Comparison of ENCODE assay signal across 28 cellular contexts in the genomic region with DNA sequence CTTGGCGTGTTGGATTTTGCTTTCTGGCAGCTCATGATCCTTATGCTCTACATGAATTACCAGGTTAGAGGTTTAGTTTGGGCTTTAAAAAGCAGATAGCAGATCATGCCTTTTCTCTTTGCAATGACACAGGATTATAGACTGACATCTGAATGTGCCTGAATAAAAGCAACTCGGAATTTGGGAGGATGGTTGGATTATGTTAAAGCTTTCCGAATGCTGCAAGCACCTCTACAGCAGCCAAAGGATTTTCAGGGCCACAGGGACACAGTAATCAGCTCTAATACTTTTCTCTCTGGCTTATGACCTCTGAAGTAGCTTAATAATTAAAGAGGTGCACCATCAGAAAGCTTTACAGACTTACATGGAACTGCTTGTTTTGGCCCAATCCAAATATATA.
"Had no signal": no experiment of that assay in that cellular context is flagged by ENCODE, and none has a peak within 500 bp of the region (broad histone marks: within the 10 kb centered on the region; RNA-seq: fewer than 3 reads in every experiment).

No MANE protein-coding gene starts in this region.

- FAIRE-seq: bronchial epithelial cell had no signal

- ATAC-seq: activated naive CD4-positive, alpha-beta T cell treated with anti-CD3 and anti-CD28 coated beads, Interleukin-2, amount 50 U/mL, for 72 hours; activated naive CD8-positive, alpha-beta T cell treated with anti-CD3 and anti-CD28 coated beads, Interleukin-2, amount 50 U/mL, for 24 hours; activated T-cell treated with anti-CD3 and anti-CD28 coated beads, Interleukin-2, amount 50 U/mL, for 4 hours; body of pancreas; SK-N-SH treated with all-trans-retinoic acid at 6 μM for 48 hours; WTC11 had no signal

- H3K27me3 ChIP-seq: ascending aorta, body of pancreas, Peyer's patch, SJSA1 had no signal

- H3K36me3 ChIP-seq: ascending aorta, Peyer's patch, SJSA1 had no signal

- H3K27me3 Mint-ChIP-seq: activated naive CD8-positive, alpha-beta T cell treated with anti-CD3 and anti-CD28 coated beads, Interleukin-2, amount 50 U/mL, for 24 hours had no signal

- H3K9me3 Mint-ChIP-seq: activated naive CD8-positive, alpha-beta T cell treated with anti-CD3 and anti-CD28 coated beads, Interleukin-2, amount 50 U/mL, for 24 hours; activated T-cell treated with anti-CD3 and anti-CD28 coated beads, Interleukin-2, amount 50 U/mL, for 4 hours; WTC11 had no signal

- H3K27ac Mint-ChIP-seq: activated naive CD4-positive, alpha-beta T cell treated with anti-CD3 and anti-CD28 coated beads, Interleukin-2, amount 50 U/mL, for 72 hours; activated naive CD8-positive, alpha-beta T cell treated with anti-CD3 and anti-CD28 coated beads, Interleukin-2, amount 50 U/mL, for 24 hours; WTC11 had no signal

- H3K27ac ChIP-seq: ascending aorta, body of pancreas, Peyer's patch, RWPE1, SJSA1 had no signal

- DNase-seq: activated CD4-positive, alpha-beta T cell treated with anti-CD3 and anti-CD28 coated beads for 48 hours; activated CD4-positive, alpha-beta T cell treated with anti-CD3 and anti-CD28 coated beads, Interleukin-2, amount 50 U/mL, for 4 hours; activated CD4-positive, CD25-positive, alpha-beta regulatory T cell treated with anti-CD3 and anti-CD28 coated beads, Interleukin-2, amount 50 U/mL, for 72 hours; activated CD8-positive, alpha-beta memory T cell treated with anti-CD3 and anti-CD28 coated beads for 24 hours; activated effector memory CD4-positive, alpha-beta T cell treated with anti-CD3 and anti-CD28 coated beads, Interleukin-2, amount 50 U/mL, for 16 hours; activated naive CD4-positive, alpha-beta T cell treated with Interleukin-2 at 50 U/mL for 16 hours; activated naive CD8-positive, alpha-beta T cell treated with anti-CD3 and anti-CD28 coated beads, Interleukin-2, amount 50 U/mL, for 24 hours; activated T-cell treated with anti-CD3 and anti-CD28 coated beads, Interleukin-2, amount 50 U/mL, for 4 hours; amniotic stem cell; body of pancreas; central memory CD4-positive, alpha-beta T cell; KG1; NCI-H1092; NCI-H1417; NCI-H1930; NCI-H2171; NCI-H510A; NCI-H526 treated with DMSO at 0.1 percent for 48 hours; Peyer's patch; Right ventricle myocardium superior; SW 1271 had no signal

- H3K4me3 ChIP-seq: ascending aorta, body of pancreas, Peyer's patch, SJSA1 had no signal

- H3K4me1 ChIP-seq: ascending aorta, body of pancreas, Peyer's patch, SJSA1 had no signal

- H3K36me3 Mint-ChIP-seq: activated naive CD4-positive, alpha-beta T cell treated with anti-CD3 and anti-CD28 coated beads, Interleukin-2, amount 50 U/mL, for 72 hours; WTC11 had no signal

- H3K4me3 Mint-ChIP-seq: activated naive CD8-positive, alpha-beta T cell treated with anti-CD3 and anti-CD28 coated beads, Interleukin-2, amount 50 U/mL, for 24 hours; activated T-cell treated with anti-CD3 and anti-CD28 coated beads, Interleukin-2, amount 50 U/mL, for 4 hours; WTC11 had no signal

- H3K9me3 ChIP-seq: ascending aorta, body of pancreas, Peyer's patch, SJSA1 had no signal
